In genomic region chrX:107787827-107788226, GRCh38 we compare ENCODE assay signal across 1 cellular context.
TF ChIP-seq lines count a peak whose summit lies in the region.

No MANE protein-coding gene starts in this region.

TF ChIP-seq in endothelial cell of umbilical vein, 7 proteins besides CTCF, POLR2A, EP300 and RAD21:
- TF ChIP-seq FOS (IDR thresholded peaks at IDR 0.05; ENCODE audit: borderline replicate concordance, insufficient read depth, low read length) (no peak), GATA2 (IDR thresholded peaks at IDR 0.05; ENCODE audit: insufficient read depth, insufficient read length, low read depth, low read length) (no peak), POLR2AphosphoS5 (IDR thresholded peaks at IDR 0.05; ENCODE audit: insufficient read depth, low read depth, low read length) (no peak), MYC (IDR thresholded peaks at IDR 0.05; ENCODE audit: low read depth, low read length) (no peak), JUN (IDR thresholded peaks at IDR 0.05; ENCODE audit: borderline replicate concordance, insufficient read depth, insufficient read length, low read depth) (no peak), EZH2 (IDR thresholded peaks at IDR 0.05; ENCODE audit: borderline replicate concordance, low read depth, low read length, severe bottlenecking) (no peak)
